Comparison of ENCODE assay signal across 8 cellular contexts in genomic region chr1:156659994-156660751, GRCh38. TPM values are rescaled to one million over a fixed set of nuclear protein-coding genes. Genes with fewer than 3 reads are reported as not detected.
DNase-seq lines count a peak whose midpoint lies in the region; ATAC-seq and TF ChIP-seq lines count a peak whose summit lies in the region.

No MANE protein-coding gene starts in this region.

- H3K4me3 ChIP-seq in lower lobe of right lung = peak overlapping the region; percentile 23

- TF ChIP-seq CTCF in lower lobe of right lung (IDR thresholded peaks at IDR 0.05) = peak; percentile 98

- H3K36me3 ChIP-seq in lower lobe of right lung = no peaks in the 10 kb centered on the region

- peak; percentile 44 for ATAC-seq in HG03571 (IDR thresholded peaks at IDR 0.05; ENCODE audit: unreplicated experiment)
- ATAC-seq in lower lobe of right lung = peak; percentile 90 to 95

- TF ChIP-seq POLR2A in GM19099 (IDR thresholded peaks at IDR 0.05; ENCODE audit: extremely low read depth, insufficient read length, low read depth) = peak; percentile 38

- intact Hi-C loops in lower lobe of right lung (cut with DNase I) = no loop called here

- H3K9me3 ChIP-seq in lower lobe of right lung = no peaks in the 10 kb centered on the region

- H3K4me1 ChIP-seq in lower lobe of right lung = peaks cover 81% of the 10 kb centered on the region

- DNase-seq in AG20443 (ENCODE audit: low spot score) (peak; percentile 100), NCI-H748 treated with DMSO at 0.1 percent for 48 hours (lab: John Stamatoyannopoulos, UW) (peak; percentile 60), dermis microvascular lymphatic vessel endothelial cell (ENCODE audit: low read depth in 2 of 2) (peak; percentile 91 to 96), lower lobe of right lung (peak; percentile 95)
- peak; percentile 83 to 87 for DNase-seq in activated CD4-positive, alpha-beta T cell treated with anti-CD3 and anti-CD28 coated beads, Interleukin-2, amount 50 U/mL, for 4 hours
- peak; percentile 95 to 97 for DNase-seq in stimulated activated CD4-positive, alpha-beta T cell treated with anti-CD3 and anti-CD28 coated beads, Interleukin-4, amount 100 ng/mL, for 48 hours (ENCODE audit: low read depth in 2 of 2)

- H3K27ac ChIP-seq in lower lobe of right lung = peak overlapping the region; percentile 76

- peaks cover 19% of the 10 kb centered on the region for H3K27me3 ChIP-seq in lower lobe of right lung (ENCODE audit: low read depth)

RNA-seq across cellular contexts. Expression of gene NES, which starts 17.0 kb away (rescaled TPM):
- total RNA-seq in dermis microvascular lymphatic vessel endothelial cell = 38.3 and 55.1 TPM in 2 replicates
- total RNA-seq in lower lobe of right lung = 39.8 TPM

RNA-seq across cellular contexts. Expression of gene BCAN, which starts 18.3 kb away (rescaled TPM):
- total RNA-seq in dermis microvascular lymphatic vessel endothelial cell = not detected in 2 replicates
- not detected for total RNA-seq in lower lobe of right lung

RNA-seq across cellular contexts. Expression of gene HAPLN2, which starts 41.0 kb away (rescaled TPM):
- total RNA-seq in dermis microvascular lymphatic vessel endothelial cell = 0.13 TPM in 1 of 2 replicates, not detected in the other
- 0.21 TPM for total RNA-seq in lower lobe of right lung

RNA-seq across cellular contexts. Expression of gene CRABP2, which starts 45.2 kb away (rescaled TPM):
- total RNA-seq in dermis microvascular lymphatic vessel endothelial cell (0.25 TPM in 1 of 2 replicates, not detected in the other), lower lobe of right lung (2.1 TPM)

RNA-seq across cellular contexts. Expression of gene GPATCH4, which starts 58.9 kb away (rescaled TPM):
- total RNA-seq in dermis microvascular lymphatic vessel endothelial cell (12.7 and 18.1 TPM in 2 replicates), lower lobe of right lung (17.9 TPM)

Comparison
In these comparisons a context has a peak if more than half of its experiments do, and no peak if none do; other contexts are left out.
1. Peak in every context shown above with its lines: DNase-seq, ATAC-seq, H3K4me3 ChIP-seq and H3K27ac ChIP-seq.